In the genomic region with DNA sequence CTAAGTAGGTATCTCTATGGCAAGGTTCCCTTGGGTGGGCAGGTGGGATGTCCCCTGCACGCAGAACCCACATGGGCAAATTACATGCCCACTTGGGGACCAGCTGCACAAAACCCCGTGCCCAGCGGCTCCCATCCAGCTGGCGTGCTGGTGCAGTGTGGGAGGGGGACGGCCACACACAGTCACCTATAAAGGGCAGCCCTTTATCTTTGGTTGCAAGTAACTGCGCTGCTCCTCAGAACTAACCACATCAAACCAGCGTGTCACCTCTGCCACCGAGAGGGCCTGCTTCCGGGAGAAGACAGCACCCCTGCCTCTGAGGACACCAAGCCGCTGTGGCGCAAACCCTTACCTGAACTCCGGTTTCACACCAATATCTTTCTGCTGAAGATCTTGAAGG, we compare ENCODE assay signal across 13 cellular contexts. TPM values are rescaled to one million over a fixed set of nuclear protein-coding genes. Genes with fewer than 3 reads are reported as not detected.
DNase-seq lines count a peak whose midpoint lies in the region; ATAC-seq, FAIRE-seq and TF ChIP-seq lines count a peak whose summit lies in the region.
"Had no signal": no experiment of that assay in that cellular context is flagged by ENCODE, and none has a peak within 500 bp of the region (broad histone marks: within the 10 kb centered on the region; RNA-seq: fewer than 3 reads in every experiment).

No MANE protein-coding gene starts in this region.

- peaks cover 20% of the 10 kb centered on the region for H3K4me1 Mint-ChIP-seq in activated CD4-positive, alpha-beta T cell treated with anti-CD3 and anti-CD28 coated beads, Interleukin-2, amount 10 ng/mL, durations not matched to agents 24 days and 14 days
- H3K4me1 Mint-ChIP-seq: brain, neural progenitor cell had no signal

- peak overlapping the region; percentile 16 for H3K4me3 Mint-ChIP-seq in activated CD4-positive, alpha-beta T cell treated with anti-CD3 and anti-CD28 coated beads, Interleukin-2, amount 10 ng/mL, durations not matched to agents 24 days and 14 days
- H3K4me3 Mint-ChIP-seq: brain, neural progenitor cell had no signal

- peak; percentile 96 for ATAC-seq in stimulated activated naive CD8-positive, alpha-beta T cell treated with anti-CD3 and anti-CD28 coated beads, Interleukin-15, Interleukin-2, amounts not matched to agents 100 U/mL and 50 U/mL, for 24 hours
- ATAC-seq in GM19455 (IDR thresholded peaks at IDR 0.05; ENCODE audit: unreplicated experiment) (no peak), GM18502 (IDR thresholded peaks at IDR 0.05; ENCODE audit: poor library complexity, unreplicated experiment) (no peak)

- peak overlapping the region; percentile 68 for H3K27ac Mint-ChIP-seq in activated CD4-positive, alpha-beta T cell treated with anti-CD3 and anti-CD28 coated beads, Interleukin-2, amount 10 ng/mL, durations not matched to agents 24 days and 14 days
- H3K27ac Mint-ChIP-seq: brain, neural progenitor cell had no signal

- intact Hi-C loops in activated CD4-positive, alpha-beta T cell treated with anti-CD3 and anti-CD28 coated beads, Interleukin-2, amount 10 ng/mL, durations not matched to agents 24 days and 14 days (cut with micrococcal nuclease) = no loop called here

- H3K9me3 Mint-ChIP-seq in activated CD4-positive, alpha-beta T cell treated with anti-CD3 and anti-CD28 coated beads, Interleukin-2, amount 10 ng/mL, durations not matched to agents 24 days and 14 days = no peaks in the 10 kb centered on the region
- H3K9me3 Mint-ChIP-seq: brain had no signal

- DNase-seq in activated CD4-positive, alpha-beta T cell treated with anti-CD3 and anti-CD28 coated beads, Interleukin-2, amount 10 ng/mL, durations not matched to agents 24 days and 14 days = peak; percentile 87
- DNase-seq in activated effector memory CD4-positive, alpha-beta T cell treated with Interleukin-2 at 50 U/mL for 16 hours = peak; percentile 60
- peak; percentile 45 to 55 for DNase-seq in stimulated activated CD4-positive, alpha-beta T cell treated with anti-CD3 and anti-CD28 coated beads, Interleukin-15, amount 100 ng/mL, for 48 hours (ENCODE audit: low read depth in 2 of 2)
- peak; percentile 65 for DNase-seq in stimulated activated naive CD8-positive, alpha-beta T cell treated with anti-CD3 and anti-CD28 coated beads, Interleukin-15, Interleukin-2, amounts not matched to agents 100 U/mL and 50 U/mL, for 24 hours
- DNase-seq in NCI-H2196 (lab: John Stamatoyannopoulos, UW; ENCODE audit: unreplicated experiment) (no peak), H54 (ENCODE audit: insufficient read length, low spot score) (no peak)
- DNase-seq: DMS153, NCI-H524 treated with DMSO at 0.1 percent for 48 hours had no signal

- no peaks in the 10 kb centered on the region for H3K27me3 Mint-ChIP-seq in activated CD4-positive, alpha-beta T cell treated with anti-CD3 and anti-CD28 coated beads, Interleukin-2, amount 10 ng/mL, durations not matched to agents 24 days and 14 days
- H3K27me3 Mint-ChIP-seq: brain had no signal

- H3K36me3 Mint-ChIP-seq in activated CD4-positive, alpha-beta T cell treated with anti-CD3 and anti-CD28 coated beads, Interleukin-2, amount 10 ng/mL, durations not matched to agents 24 days and 14 days (ENCODE audit: low read depth) = peaks cover 56% of the 10 kb centered on the region

- no peak for TF ChIP-seq POLR2A in H54 (IDR thresholded peaks at IDR 0.05; ENCODE audit: low read depth, low read length)

- FAIRE-seq in H54 (lab: Jason Lieb, UNC) = no peak
- FAIRE-seq: keratinocyte had no signal

RNA-seq across cellular contexts. Expression of a gene that starts 32.2 kb away (rescaled TPM):
- 34.2 and 35.1 TPM in 2 replicates for total RNA-seq in activated CD4-positive, alpha-beta T cell treated with anti-CD3 and anti-CD28 coated beads, Interleukin-2, amount 10 ng/mL, durations not matched to agents 24 days and 14 days

RNA-seq across cellular contexts. Expression of a gene that starts 32.9 kb away (rescaled TPM):
- total RNA-seq in activated CD4-positive, alpha-beta T cell treated with anti-CD3 and anti-CD28 coated beads, Interleukin-2, amount 10 ng/mL, durations not matched to agents 24 days and 14 days = 0.14 and 0.21 TPM in 2 replicates

RNA-seq across cellular contexts. Expression of a gene that starts 48.9 kb away (rescaled TPM):
- total RNA-seq in activated CD4-positive, alpha-beta T cell treated with anti-CD3 and anti-CD28 coated beads, Interleukin-2, amount 10 ng/mL, durations not matched to agents 24 days and 14 days = 25.3 and 25.9 TPM in 2 replicates

Comparison
In these comparisons a context has a peak if more than half of its experiments do, and no peak if none do; other contexts are left out.
1. DNase-seq: peak in activated CD4-positive, alpha-beta T cell treated with anti-CD3 and anti-CD28 coated beads, Interleukin-2, amount 10 ng/mL, durations not matched to agents 24 days and 14 days (single experiment), activated effector memory CD4-positive, alpha-beta T cell treated with Interleukin-2 at 50 U/mL for 16 hours (single experiment), stimulated activated CD4-positive, alpha-beta T cell treated with anti-CD3 and anti-CD28 coated beads, Interleukin-15, amount 100 ng/mL, for 48 hours (2 of 2) and stimulated activated naive CD8-positive, alpha-beta T cell treated with anti-CD3 and anti-CD28 coated beads, Interleukin-15, Interleukin-2, amounts not matched to agents 100 U/mL and 50 U/mL, for 24 hours (single experiment); none in NCI-H2196 (single experiment) and H54 (single experiment).